26 cellular contexts compared by ENCODE assay signal in the genomic region with DNA sequence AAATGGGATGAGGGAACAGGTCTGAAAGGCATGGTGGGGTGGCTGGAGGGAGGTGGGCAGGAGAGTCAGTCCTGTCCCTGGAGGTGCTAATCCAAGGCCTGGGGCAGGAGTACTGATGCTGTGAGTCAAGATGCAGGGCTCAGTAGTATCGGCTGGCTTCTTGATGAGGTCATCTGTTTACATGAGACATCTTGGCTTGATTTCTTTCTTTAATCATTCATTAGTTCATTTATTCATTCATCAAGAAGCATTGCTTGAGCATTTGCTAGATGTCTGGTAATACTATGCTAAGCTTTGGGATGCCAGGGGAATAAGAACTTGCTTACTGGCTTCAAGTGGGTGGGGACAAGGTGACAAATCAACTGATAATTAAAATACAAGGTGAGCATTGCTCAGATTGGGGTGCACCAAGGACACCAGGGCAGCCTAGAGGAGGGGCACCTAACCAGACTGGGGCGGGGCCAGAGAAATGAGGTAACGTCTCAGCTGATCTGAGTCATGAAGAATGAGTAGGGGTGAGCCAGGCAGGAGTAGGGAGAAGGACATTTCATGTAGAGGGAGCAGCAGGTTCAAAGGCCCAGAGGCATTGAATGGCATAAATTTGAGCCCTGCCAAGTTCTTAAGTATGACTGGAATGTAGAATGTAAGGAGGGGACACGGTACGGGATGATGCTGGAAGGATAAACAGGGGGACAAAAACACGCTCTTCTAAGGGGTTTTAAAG.
DNase-seq lines count a peak whose midpoint lies in the region; ATAC-seq, FAIRE-seq and TF ChIP-seq lines count a peak whose summit lies in the region.
"Had no signal": no experiment of that assay in that cellular context is flagged by ENCODE, and none has a peak within 500 bp of the region (broad histone marks: within the 10 kb centered on the region; RNA-seq: fewer than 3 reads in every experiment).

No MANE protein-coding gene starts in this region.

- H3K9ac ChIP-seq in astrocyte (ENCODE audit: low read length) (no peak overlapping the region), keratinocyte (ENCODE audit: control insufficient read depth, extremely low read depth, insufficient read depth, low read length) (no peak overlapping the region)
- H3K9ac ChIP-seq: parathyroid adenoma had no signal

- H3K4me2 ChIP-seq in astrocyte (ENCODE audit: low read length) (no peak overlapping the region), keratinocyte (ENCODE audit: control insufficient read depth, extremely low read depth, insufficient read depth, low read depth, low read length) (peak overlapping the region; percentile 13)

- no peaks in the 10 kb centered on the region for H3K36me3 Mint-ChIP-seq in astrocyte (ENCODE audit: low read depth, unreplicated experiment)
- H3K36me3 Mint-ChIP-seq: activated naive CD8-positive, alpha-beta T cell treated with anti-CD3 and anti-CD28 coated beads for 36 hours; CD8-positive, alpha-beta memory T cell; memory B cell; naive B cell; stimulated activated effector memory CD8-positive, alpha-beta T cell treated with anti-CD3 and anti-CD28 coated beads, Interleukin-12 subunit alpha, Interleukin-12 subunit beta, amount 100 ng/mL, for 72 hours had no signal

- in situ Hi-C loops in Caki2 (cut with HindIII; ENCODE audit: low pct_unique_long_range_greater_than_20kb, low sequenced_read_pairs), result no loop called here

- FAIRE-seq in astrocyte (lab: Jason Lieb, UNC) (no peak), keratinocyte (lab: Jason Lieb, UNC) (peak; percentile 23)
- FAIRE-seq: TTC549 had no signal

- DNase-seq in Caki2 (ENCODE audit: low read depth) (peak; percentile 47), HS-27A (ENCODE audit: low read depth) (peak; percentile 11), astrocyte (ENCODE audit: low read depth) (no peak), keratinocyte (ENCODE audit: low read depth, low spot score) (peak; percentile 82), cortex of kidney (lab: John Stamatoyannopoulos, UW) (no peak)
- DNase-seq: activated CD4-positive, alpha-beta T cell treated with anti-CD3 and anti-CD28 coated beads for 4 hours; activated naive CD8-positive, alpha-beta T cell treated with anti-CD3 and anti-CD28 coated beads for 36 hours; CD8-positive, alpha-beta memory T cell; DMS79 treated with DMSO at 0.1 percent for 48 hours; hippocampal formation; islet precursor cell; naive B cell; NCI-H1436 treated with DMSO at 0.1 percent for 48 hours; NCI-H526; SHP77; SW 1271 had no signal

- H3K27ac Mint-ChIP-seq in astrocyte (ENCODE audit: unreplicated experiment), result peak overlapping the region; percentile 19
- H3K27ac Mint-ChIP-seq: activated naive CD8-positive, alpha-beta T cell treated with anti-CD3 and anti-CD28 coated beads for 36 hours; activated T-helper 17 cell treated with anti-CD3 and anti-CD28 coated beads, Interleukin-2, amount 50 U/mL, for 72 hours; memory B cell; stimulated activated effector memory CD8-positive, alpha-beta T cell treated with anti-CD3 and anti-CD28 coated beads, Interleukin-12 subunit alpha, Interleukin-12 subunit beta, amount 100 ng/mL, for 72 hours had no signal

- dilution Hi-C loops in keratinocyte (cut with MboI; ENCODE audit: extremely low pct_ligation_motif_present, low sequenced_read_pairs), result no loop called here

- peaks cover 8% of the 10 kb centered on the region for H3K27me3 Mint-ChIP-seq in astrocyte (ENCODE audit: low read depth, unreplicated experiment)

- H3K79me2 ChIP-seq in astrocyte (ENCODE audit: insufficient read depth, low read length) (no peaks in the 10 kb centered on the region), keratinocyte (ENCODE audit: control insufficient read depth, insufficient read depth, low read length) (no peaks in the 10 kb centered on the region)
- H3K79me2 ChIP-seq: parathyroid adenoma had no signal

- H3K4me1 Mint-ChIP-seq in astrocyte (ENCODE audit: low read depth, unreplicated experiment), result peaks cover 10% of the 10 kb centered on the region
- H3K4me1 Mint-ChIP-seq: activated T-helper 17 cell treated with anti-CD3 and anti-CD28 coated beads, Interleukin-2, amount 50 U/mL, for 72 hours; CD8-positive, alpha-beta memory T cell; memory B cell; naive B cell; stimulated activated effector memory CD8-positive, alpha-beta T cell treated with anti-CD3 and anti-CD28 coated beads, Interleukin-12 subunit alpha, Interleukin-12 subunit beta, amount 100 ng/mL, for 72 hours had no signal

- H3K27ac ChIP-seq in astrocyte (ENCODE audit: low read depth, low read length) (no peak overlapping the region), keratinocyte (ENCODE audit: control insufficient read depth, insufficient read depth, low read length) (peak overlapping the region; percentile 56)
- H3K27ac ChIP-seq: parathyroid adenoma, thoracic aorta had no signal

- H3K4me3 ChIP-seq in astrocyte (ENCODE audit: insufficient read depth, low read depth, low read length) (no peak overlapping the region), keratinocyte (ENCODE audit: control insufficient read depth in 2 of 3, extremely low read depth in 1 of 3, insufficient read depth in 2 of 3, low read depth in 1 of 3, low read length in 3 of 3) (no peak overlapping the region)
- H3K4me3 ChIP-seq: HAP-1, thoracic aorta had no signal

- peaks cover 12% of the 10 kb centered on the region for H3K27me3 ChIP-seq in astrocyte (ENCODE audit: insufficient read depth, low read length)
- no peaks in the 10 kb centered on the region for H3K27me3 ChIP-seq in keratinocyte (ENCODE audit: control insufficient read depth, extremely low read depth, insufficient read depth, low read length)

- H3K9me1 ChIP-seq in keratinocyte (ENCODE audit: control insufficient read depth, extremely low read depth, insufficient read depth, low read length), result no peaks in the 10 kb centered on the region

- no peak overlapping the region for H3K4me3 Mint-ChIP-seq in astrocyte (ENCODE audit: unreplicated experiment)
- H3K4me3 Mint-ChIP-seq: activated naive CD8-positive, alpha-beta T cell treated with anti-CD3 and anti-CD28 coated beads for 36 hours; activated T-helper 17 cell treated with anti-CD3 and anti-CD28 coated beads, Interleukin-2, amount 50 U/mL, for 72 hours; CD8-positive, alpha-beta memory T cell; memory B cell; naive B cell; stimulated activated effector memory CD8-positive, alpha-beta T cell treated with anti-CD3 and anti-CD28 coated beads, Interleukin-12 subunit alpha, Interleukin-12 subunit beta, amount 100 ng/mL, for 72 hours had no signal

- H3K36me3 ChIP-seq in astrocyte (ENCODE audit: insufficient read depth, low read length) (no peaks in the 10 kb centered on the region), keratinocyte (ENCODE audit: control insufficient read depth in 2 of 2, extremely low read depth in 1 of 2, insufficient read depth in 2 of 2, low read length in 2 of 2) (no peaks in the 10 kb centered on the region)
- H3K36me3 ChIP-seq: HAP-1, thoracic aorta had no signal

- H3K9me3 Mint-ChIP-seq in astrocyte (ENCODE audit: unreplicated experiment), result peaks cover 10% of the 10 kb centered on the region
- H3K9me3 Mint-ChIP-seq: activated naive CD8-positive, alpha-beta T cell treated with anti-CD3 and anti-CD28 coated beads for 36 hours; CD8-positive, alpha-beta memory T cell; stimulated activated effector memory CD8-positive, alpha-beta T cell treated with anti-CD3 and anti-CD28 coated beads, Interleukin-12 subunit alpha, Interleukin-12 subunit beta, amount 100 ng/mL, for 72 hours had no signal

- H3K4me1 ChIP-seq in astrocyte (ENCODE audit: insufficient read depth, low read length) (no peaks in the 10 kb centered on the region), keratinocyte (ENCODE audit: control insufficient read depth, extremely low read depth, insufficient read depth, low read length) (peaks cover 15% of the 10 kb centered on the region)
- H3K4me1 ChIP-seq: HAP-1, parathyroid adenoma had no signal

- H4K20me1 ChIP-seq in astrocyte (ENCODE audit: insufficient read depth, low read length), result no peaks in the 10 kb centered on the region
- no peaks in the 10 kb centered on the region for H4K20me1 ChIP-seq in keratinocyte (ENCODE audit: control insufficient read depth, extremely low read depth, insufficient read depth, low read length)

- H2AFZ ChIP-seq in astrocyte (ENCODE audit: low read depth, low read length) (no peak overlapping the region), keratinocyte (ENCODE audit: control insufficient read depth, low read length) (no peak overlapping the region)
- H2AFZ ChIP-seq: parathyroid adenoma had no signal

- H3K9me3 ChIP-seq in astrocyte (ENCODE audit: insufficient read depth, low read depth, low read length) (no peaks in the 10 kb centered on the region), keratinocyte (ENCODE audit: control insufficient read depth, low read depth, low read length) (no peaks in the 10 kb centered on the region)
- H3K9me3 ChIP-seq: HAP-1, thoracic aorta had no signal

- ATAC-seq in GM18520 (IDR thresholded peaks at IDR 0.05; ENCODE audit: unreplicated experiment) (no peak), HG03175 (IDR thresholded peaks at IDR 0.05; ENCODE audit: unreplicated experiment) (no peak), HG03135 (IDR thresholded peaks at IDR 0.05; ENCODE audit: unreplicated experiment) (no peak)
- ATAC-seq: activated T-helper 17 cell treated with anti-CD3 and anti-CD28 coated beads, Interleukin-2, amount 50 U/mL, for 72 hours; stimulated activated effector memory CD8-positive, alpha-beta T cell treated with anti-CD3 and anti-CD28 coated beads, Interleukin-12 subunit alpha, Interleukin-12 subunit beta, amount 100 ng/mL, for 72 hours had no signal

- no peak for TF ChIP-seq CTCF in astrocyte (IDR thresholded peaks at IDR 0.05; ENCODE audit: insufficient read depth, low read depth, low read length)
- no peak for TF ChIP-seq CTCF in keratinocyte (optimal IDR thresholded peaks at IDR 0.05 in 1 of 3, IDR thresholded peaks at IDR 0.05 in 1 of 3, conservative IDR thresholded peaks at IDR 0.05 in 1 of 3; ENCODE audit: extremely low read depth in 1 of 3, insufficient read depth in 2 of 3, low read length in 3 of 3)

Comparison
In these comparisons a context has a peak if more than half of its experiments do, and no peak if none do; other contexts are left out.
1. DNase-seq: peak in Caki2 (single experiment), HS-27A (single experiment) and keratinocyte (single experiment); none in astrocyte (single experiment) and cortex of kidney (single experiment).